In the genomic region with DNA sequence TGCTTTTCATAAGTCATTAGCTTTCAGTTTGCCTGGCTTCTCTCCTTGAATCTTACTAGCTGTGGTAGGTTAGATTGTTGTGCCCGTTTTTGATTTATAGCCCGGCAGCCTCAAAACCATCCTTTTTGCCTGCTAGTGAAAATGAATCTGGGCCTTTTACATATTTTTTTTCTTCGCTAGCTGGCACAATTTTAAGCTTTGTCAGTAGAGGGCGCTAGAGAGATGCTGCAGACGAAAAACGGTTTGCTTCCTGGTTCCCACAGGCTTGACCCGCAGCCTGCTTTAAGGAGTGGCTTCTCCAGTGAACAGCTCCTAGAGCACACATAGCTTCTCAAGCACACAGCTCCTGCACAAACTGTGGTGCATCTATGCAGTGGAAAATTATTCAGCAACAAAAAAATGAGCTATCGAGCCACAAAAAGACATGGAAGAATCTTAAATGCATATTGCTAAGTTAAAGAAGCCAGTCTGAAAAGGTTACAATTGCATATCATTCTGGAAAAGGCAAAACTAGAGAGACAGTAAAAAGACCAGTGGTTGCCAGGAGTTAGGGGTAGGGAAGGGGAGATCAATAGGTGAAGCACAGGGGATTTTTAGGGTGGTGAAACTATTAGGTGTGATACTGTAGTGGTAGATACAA, we compare ENCODE assay signal across 10 cellular contexts. TPM values are rescaled to one million over a fixed set of nuclear protein-coding genes. Genes with fewer than 3 reads are reported as not detected.
DNase-seq lines count a peak whose midpoint lies in the region; ATAC-seq and TF ChIP-seq lines count a peak whose summit lies in the region.
"Had no signal": no experiment of that assay in that cellular context is flagged by ENCODE, and none has a peak within 500 bp of the region (broad histone marks: within the 10 kb centered on the region; RNA-seq: fewer than 3 reads in every experiment).

No MANE protein-coding gene starts in this region.

- peaks cover 3% of the 10 kb centered on the region for H3K36me3 ChIP-seq in OCI-LY3 (replicated peaks; ENCODE audit: low read depth, low read length)
- no peaks in the 10 kb centered on the region for H3K36me3 ChIP-seq in tibial artery
- no peaks in the 10 kb centered on the region for H3K36me3 ChIP-seq in CD8-positive, alpha-beta memory T cell (ENCODE audit: insufficient read depth, low read length)
- H3K36me3 ChIP-seq: cardiac muscle cell had no signal

- CTCF ChIA-PET in AG04450 (lab: Charles Lee) = interaction anchor here (0.5 to 3.1 kb wide), 8 partner anchors 9 to 294 kb away, joined by 3 to 8 read pairs (median 4); no protein-coding TSS in a partner anchor
- CTCF ChIA-PET in CD8-positive, alpha-beta memory T cell (lab: Charles Lee) = interaction anchor here (1.0 kb wide), 1 partner anchor 287 kb away, joined by 3 read pairs; no protein-coding TSS in a partner anchor

- H3K9ac ChIP-seq in OCI-LY3 (ENCODE audit: low read length) = no peak overlapping the region

- H3K27ac ChIP-seq in AG04450 (ENCODE audit: low read depth, low read length) (no peak overlapping the region), OCI-LY3 (ENCODE audit: low read length) (no peak overlapping the region), tibial artery (no peak overlapping the region)
- H3K27ac ChIP-seq in CD8-positive, alpha-beta memory T cell (ENCODE audit: low read depth, low read length) = no peak overlapping the region
- H3K27ac ChIP-seq: cardiac muscle cell had no signal

- H3K27me3 Mint-ChIP-seq in CD8-positive, alpha-beta memory T cell = peaks cover 4 to 25% of the 10 kb centered on the region in 2 donors

- no peak overlapping the region for H3K27ac Mint-ChIP-seq in CD8-positive, alpha-beta memory T cell
- H3K27ac Mint-ChIP-seq: naive B cell had no signal

- ATAC-seq in GM18907 (IDR thresholded peaks at IDR 0.05; ENCODE audit: unreplicated experiment) = no peak

- no peak overlapping the region for H3K4me3 ChIP-seq in AG04450 (ENCODE audit: low read depth, low read length)
- H3K4me3 ChIP-seq in OCI-LY3 (ENCODE audit: low read length) = no peak overlapping the region
- H3K4me3 ChIP-seq in fibroblast of the aortic adventitia (ENCODE audit: low read depth, low read length) = no peak overlapping the region
- no peak overlapping the region for H3K4me3 ChIP-seq in tibial artery
- H3K4me3 ChIP-seq in CD8-positive, alpha-beta memory T cell (ENCODE audit: low read length) = no peak overlapping the region
- H3K4me3 ChIP-seq: cardiac muscle cell had no signal

- POLR2A ChIA-PET in AG04450 (lab: Yijun Ruan, JAX) = interaction anchor here (0.8 kb wide), 1 partner anchor 22 kb away, joined by 3 read pairs; no protein-coding TSS in a partner anchor
- POLR2A ChIA-PET in CD8-positive, alpha-beta memory T cell (lab: Charles Lee) = no interaction called here

- TF ChIP-seq CTCF in AG04450 (IDR thresholded peaks at IDR 0.05; ENCODE audit: low read depth, low read length) (peak; percentile 35), GM10266 (IDR thresholded peaks at IDR 0.05; ENCODE audit: control insufficient read depth, insufficient read depth, low read depth, missing control alignments) (peak; percentile 31), OCI-LY3 (IDR thresholded peaks at IDR 0.05; ENCODE audit: low read depth, low read length) (peak; percentile 44), fibroblast of the aortic adventitia (IDR thresholded peaks at IDR 0.05; ENCODE audit: insufficient read depth, low read length) (peak; percentile 40), tibial artery (IDR thresholded peaks at IDR 0.05) (no peak)

- H3K4me1 ChIP-seq in OCI-LY3 (ENCODE audit: low read length) = no peaks in the 10 kb centered on the region
- H3K4me1 ChIP-seq in tibial artery = peaks cover 0 to 5% (median 0%) of the 10 kb centered on the region in 4 donors
- no peaks in the 10 kb centered on the region for H3K4me1 ChIP-seq in CD8-positive, alpha-beta memory T cell (ENCODE audit: insufficient read depth, low read length)

- DNase-seq in AG04450 (ENCODE audit: low read depth, low spot score) (no peak), GM10266 (ENCODE audit: extremely low spot score) (no peak), fibroblast of the aortic adventitia (ENCODE audit: low read depth) (no peak), tibial artery (no peak), amniotic stem cell (lab: John Stamatoyannopoulos, UW) (no peak)
- no peak for DNase-seq in CD8-positive, alpha-beta memory T cell
- DNase-seq: naive B cell had no signal

- no peaks in the 10 kb centered on the region for H3K4me1 Mint-ChIP-seq in CD8-positive, alpha-beta memory T cell
- H3K4me1 Mint-ChIP-seq: naive B cell had no signal

- H3K79me2 ChIP-seq in OCI-LY3 (ENCODE audit: low read length) = no peaks in the 10 kb centered on the region

- H3K9me3 ChIP-seq in AG04450 (ENCODE audit: control insufficient read depth, insufficient read depth, low read length) (peaks cover 3% of the 10 kb centered on the region), OCI-LY3 (ENCODE audit: insufficient read depth, low read length) (peaks cover 8% of the 10 kb centered on the region; the same call in 1 of the 2 replicates), tibial artery (peaks cover 0 to 7% (median 4%) of the 10 kb centered on the region in 3 donors)
- peaks cover 5% of the 10 kb centered on the region for H3K9me3 ChIP-seq in CD8-positive, alpha-beta memory T cell (ENCODE audit: low read length)

- H3K4me3 Mint-ChIP-seq in CD8-positive, alpha-beta memory T cell = no peak overlapping the region
- H3K4me3 Mint-ChIP-seq: naive B cell had no signal

- no peaks in the 10 kb centered on the region for H3K27me3 ChIP-seq in AG04450 (ENCODE audit: control insufficient read depth, insufficient read depth, low read length)
- H3K27me3 ChIP-seq in OCI-LY3 (ENCODE audit: low read depth, low read length) = no peaks in the 10 kb centered on the region
- H3K27me3 ChIP-seq in tibial artery = no peaks in the 10 kb centered on the region
- H3K27me3 ChIP-seq in CD8-positive, alpha-beta memory T cell (ENCODE audit: insufficient read depth, low read length, poor library complexity, severe bottlenecking) = no peaks in the 10 kb centered on the region
- H3K27me3 ChIP-seq: cardiac muscle cell had no signal

- peaks cover 0 to 15% (median 2%) of the 10 kb centered on the region in 3 donors for H3K36me3 Mint-ChIP-seq in CD8-positive, alpha-beta memory T cell

- no peaks in the 10 kb centered on the region for H4K20me1 ChIP-seq in OCI-LY3 (ENCODE audit: insufficient read depth, low read length)

- peaks cover 4 to 11% (median 9%) of the 10 kb centered on the region in 5 donors for H3K9me3 Mint-ChIP-seq in CD8-positive, alpha-beta memory T cell

- H3K4me2 ChIP-seq in OCI-LY3 (ENCODE audit: low read length) = no peak overlapping the region

- intact Hi-C loops in tibial artery (cut with DNase I; ENCODE audit: low total_unique reads) = no loop called here

- H2AFZ ChIP-seq in OCI-LY3 (ENCODE audit: low read depth, low read length) = no peak overlapping the region

RNA-seq across cellular contexts. Expression of gene E2F6, which starts 47.9 kb away (rescaled TPM):
- polyA plus RNA-seq in AG04450 (2011; rRNA removed) = 12.0 and 17.9 TPM in 2 replicates
- polyA minus RNA-seq in AG04450 (2011; rRNA and poly(A)+ RNA removed) = 7.3 and 9.2 TPM in 2 replicates
- 9.5 and 11.3 TPM in 2 replicates for total RNA-seq in fibroblast of the aortic adventitia (ENCODE audit: low replicate concordance)
- total RNA-seq in CD8-positive, alpha-beta memory T cell = 10 to 100 TPM; 13.9 to 14.7 TPM
- 4.5 TPM for polyA plus RNA-seq in CD8-positive, alpha-beta memory T cell

Comparison
In these comparisons a context has a peak if more than half of its experiments do, and no peak if none do; other contexts are left out.
1. CTCF ChIP-seq: peak in AG04450 (single experiment), GM10266 (single experiment), OCI-LY3 (single experiment) and fibroblast of the aortic adventitia (single experiment); none in tibial artery (0 of 2).